In the genomic region with DNA sequence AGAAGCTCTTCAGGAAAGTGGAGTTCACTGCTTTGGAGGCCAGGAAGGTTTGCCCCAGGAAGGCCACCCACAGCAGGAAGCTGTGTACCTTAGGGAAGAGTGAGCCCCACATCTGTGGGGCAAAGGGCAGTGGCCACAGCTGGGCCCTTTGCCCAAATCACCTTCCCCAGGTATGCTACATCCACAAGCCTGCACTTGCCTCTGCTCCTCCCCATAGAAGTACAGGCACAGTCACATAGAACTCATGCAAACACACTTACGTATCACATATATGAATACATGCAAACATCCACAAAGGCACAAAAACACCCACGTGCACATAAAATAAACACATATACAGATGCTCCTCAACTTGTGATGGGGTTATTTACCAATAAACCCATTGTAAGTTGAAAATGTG, we compare ENCODE assay signal across 20 cellular contexts. TPM values are rescaled to one million over a fixed set of nuclear protein-coding genes. Genes with fewer than 3 reads are reported as not detected.
DNase-seq lines count a peak whose midpoint lies in the region; ATAC-seq and TF ChIP-seq lines count a peak whose summit lies in the region.
"Had no signal": no experiment of that assay in that cellular context is flagged by ENCODE, and none has a peak within 500 bp of the region (broad histone marks: within the 10 kb centered on the region; RNA-seq: fewer than 3 reads in every experiment).

No MANE protein-coding gene starts in this region.

- WGBS in lower leg skin, 2 donors = 52 to 61% methylated on average over 2 of the region's 2 CpGs

- H3K27ac ChIP-seq in coronary artery = no peak overlapping the region

- TF ChIP-seq CTCF in GM13976 (IDR thresholded peaks at IDR 0.05; ENCODE audit: borderline replicate concordance, control extremely low read depth, extremely low read depth, insufficient read depth, missing control alignments) (no peak), coronary artery (IDR thresholded peaks at IDR 0.05) (no peak), lower leg skin (IDR thresholded peaks at IDR 0.05) (no peak)

- DNase-seq in 8988T (peak; percentile 8), GM13976 (ENCODE audit: low spot score) (peak; percentile 12), coronary artery (ENCODE audit: low spot score) (peak; percentile 46), lower leg skin (ENCODE audit: low spot score in 2 of 2) (peak in 1 of 2 donors; percentile 24), SIG-M5 treated with dmso at 0.1 percent for 504 hours (lab: John Stamatoyannopoulos, UW; ENCODE audit: unreplicated experiment) (no peak), hypothalamus (lab: John Stamatoyannopoulos, UW) (no peak)
- DNase-seq: activated naive CD8-positive, alpha-beta T cell treated with anti-CD3 and anti-CD28 coated beads for 36 hours; CD4-positive, CD25-positive, alpha-beta regulatory T cell; effector memory CD4-positive, alpha-beta T cell; left colon; MG63; NCI-H1436; NCI-H510A treated with DMSO at 0.1 percent for 48 hours; Right ventricle myocardium superior had no signal

- intact Hi-C loops in lower leg skin (cut with DNase I; ENCODE audit: low total_unique reads) = no loop called here

- TF ChIP-seq POLR2A in lower leg skin (IDR thresholded peaks at IDR 0.05) = no peak

- ATAC-seq in HG03045 (IDR thresholded peaks at IDR 0.05; ENCODE audit: unreplicated experiment) = no peak
- ATAC-seq in GM21529 (IDR thresholded peaks at IDR 0.05; ENCODE audit: unreplicated experiment) = no peak
- ATAC-seq: left colon had no signal

- no peak overlapping the region for H3K4me3 ChIP-seq in coronary artery
- H3K4me3 ChIP-seq in lower leg skin (ENCODE audit: low read depth, poor library complexity, severe bottlenecking) = peak overlapping the region; percentile 48
- H3K4me3 ChIP-seq: MG63 had no signal

- in situ Hi-C loops in GM13976 (cut with MboI; ENCODE audit: low sequenced_read_pairs, unreplicated experiment) = no loop called here

RNA-seq across cellular contexts. Expression of gene TRIM29, which starts 2.1 kb away (rescaled TPM):
- total RNA-seq in lower leg skin = 1,000 to 10,000 TPM; 1,092 to 1,522 (median 1,226) TPM
- total RNA-seq: activated naive CD8-positive, alpha-beta T cell treated with anti-CD3 and anti-CD28 coated beads for 36 hours; CD4-positive, CD25-positive, alpha-beta regulatory T cell; chondrocyte; fibroblast of lung; mononuclear cell; neural crest cell; Right ventricle myocardium superior had no signal

Comparison
In these comparisons a context has a peak if more than half of its experiments do, and no peak if none do; other contexts are left out.
1. DNase-seq: peak in 8988T (single experiment), GM13976 (single experiment) and coronary artery (single experiment); none in SIG-M5 treated with dmso at 0.1 percent for 504 hours (single experiment) and hypothalamus (0 of 51).